ENCODE assay signal across 15 cellular contexts in genomic region chr5:1330847-1331831, GRCh38. TPM values are rescaled to one million over a fixed set of nuclear protein-coding genes. Genes with fewer than 3 reads are reported as not detected.
DNase-seq lines count a peak whose midpoint lies in the region; ATAC-seq and TF ChIP-seq lines count a peak whose summit lies in the region.
"Had no signal": no experiment of that assay in that cellular context is flagged by ENCODE, and none has a peak within 500 bp of the region (broad histone marks: within the 10 kb centered on the region; RNA-seq: fewer than 3 reads in every experiment).

No MANE protein-coding gene starts in this region.

- intact Hi-C loops in MCF 10A (cut with micrococcal nuclease) (loop anchor here (2.0 kb wide), 1 partner anchor 14 kb away; the partner anchor contains the start of gene CLPTM1L), left lung (cut with DNase I) (no loop called here), spleen (cut with DNase I; ENCODE audit: low total_unique reads) (no loop called here)

- H3K27me3 Mint-ChIP-seq in MCF 10A (ENCODE audit: insufficient read depth, unreplicated experiment): no peaks in the 10 kb centered on the region

- peak overlapping the region; percentile 34 for H3K4me3 Mint-ChIP-seq in MCF 10A (ENCODE audit: unreplicated experiment)
- H3K4me3 Mint-ChIP-seq: mesothelial cell of epicardium had no signal

- H3K36me3 ChIP-seq in left lung (peaks cover 0 to 63% of the 10 kb centered on the region in 2 donors), spleen (peaks cover 3 to 89% (median 61%) of the 10 kb centered on the region in 6 donors)

- ATAC-seq in left lung: peak; percentile 15

- H3K9me3 ChIP-seq in left lung (no peaks in the 10 kb centered on the region), spleen (no peaks in the 10 kb centered on the region)
- H3K9me3 ChIP-seq: vagina had no signal

- peaks cover 52% of the 10 kb centered on the region for H3K36me3 Mint-ChIP-seq in MCF 10A (ENCODE audit: insufficient read depth, unreplicated experiment)

- TF ChIP-seq CTCF in MCF 10A (IDR thresholded peaks at IDR 0.05; ENCODE audit: unreplicated experiment) (no peak), left lung (IDR thresholded peaks at IDR 0.05) (no peak), spleen (IDR thresholded peaks at IDR 0.05 in 8 of 11, conservative IDR thresholded peaks at IDR 0.05 in 3 of 11) (no peak)

- CTCF ChIA-PET in MCF 10A (lab: Yijun Ruan, JAX): interaction anchor here (0.7 to 1.5 kb wide), 3 partner anchors 13 to 313 kb away, joined by 3 to 4 read pairs (median 3); no protein-coding TSS in a partner anchor

- peaks cover 14% of the 10 kb centered on the region for H3K9me3 Mint-ChIP-seq in MCF 10A (ENCODE audit: unreplicated experiment)

- H3K4me3 ChIP-seq in left lung (no peak overlapping the region), spleen (no peak overlapping the region)
- H3K4me3 ChIP-seq: MG63, vagina had no signal

- H3K4me1 ChIP-seq in left lung (peaks cover 0 to 3% of the 10 kb centered on the region in 2 donors), spleen (peaks cover 0 to 7% (median 0%) of the 10 kb centered on the region in 6 donors)
- H3K4me1 ChIP-seq: parathyroid adenoma had no signal

- peak overlapping the region; percentile 86 for H3K27ac Mint-ChIP-seq in MCF 10A (ENCODE audit: low read depth, unreplicated experiment)
- H3K27ac Mint-ChIP-seq: mesothelial cell of epicardium had no signal

- POLR2A ChIA-PET in MCF 10A (lab: Yijun Ruan, JAX): interaction anchor here (0.6 to 1.3 kb wide), 3 partner anchors 12 to 14 kb away, joined by 3 to 5 read pairs (median 4); partner anchors contain the start of gene CLPTM1L

- H3K27me3 ChIP-seq in left lung: no peaks in the 10 kb centered on the region
- H3K27me3 ChIP-seq in spleen (replicated peaks in 1 of 7): no peaks in the 10 kb centered on the region
- H3K27me3 ChIP-seq: MG63, vagina had no signal

- DNase-seq in NAMALWA (ENCODE audit: low spot score) (peak; percentile 37), MCF 10A (ENCODE audit: unreplicated experiment) (no peak), left lung (peak in 1 of 2 donors; percentile 68), spleen (peak; percentile 73), HK-2 (ENCODE audit: unreplicated experiment) (no peak), hippocampal formation (lab: John Stamatoyannopoulos, UW) (no peak), NCI-H1694 treated with DMSO at 0.1 percent for 48 hours (lab: John Stamatoyannopoulos, UW) (no peak)
- DNase-seq: cortex of kidney, EL, MG63, WERI-Rb-1 had no signal

- peak overlapping the region in 1 of 2 donors; percentile 13 for H3K27ac ChIP-seq in left lung
- H3K27ac ChIP-seq in spleen: peak overlapping the region in 1 of 8 donors; percentile 24
- H3K27ac ChIP-seq: C4-2B, parathyroid adenoma, vagina, WERI-Rb-1 had no signal

- no peak for TF ChIP-seq POLR2A in spleen (IDR thresholded peaks at IDR 0.05)

- peaks cover 42% of the 10 kb centered on the region for H3K4me1 Mint-ChIP-seq in MCF 10A (ENCODE audit: insufficient read depth, unreplicated experiment)
- H3K4me1 Mint-ChIP-seq: mesothelial cell of epicardium had no signal

- 93 to 97% (median 95%) methylated on average over 27 to 35 of the region's 35 CpGs for WGBS in spleen, 5 donors

- BruUV-seq in MCF 10A (replicated peaks; lab: Mats Ljungman, UMichigan): no TSS peak

RNA-seq across cellular contexts. Expression of gene CLPTM1L, which starts 13.8 kb away (rescaled TPM):
- total RNA-seq in MCF 10A (2022) (116 and 128 TPM in 2 replicates), left lung (100 to 1,000 TPM; 169 to 171 TPM), spleen (100 to 1,000 TPM in 3 of 7 donors, 10 to 100 TPM in 4; 87.2 to 118 (median 99.9) TPM)
- polyA plus RNA-seq in spleen: 10 to 100 TPM; 39.7 to 55.6 (median 45.1) TPM

RNA-seq across cellular contexts. Expression of gene TERT, which starts 36.3 kb away (rescaled TPM):
- total RNA-seq in MCF 10A (2022) (0.16 TPM in 1 of 2 replicates, not detected in the other), left lung (under 1 TPM; 0.09 to 0.13 TPM), spleen (1 to 10 TPM in 2 of 7 donors, under 1 TPM in 3, not detected in 2; 0.16 to 5.3 (median 0.43) TPM)
- polyA plus RNA-seq in spleen: under 1 TPM; 0.09 to 0.53 (median 0.19) TPM
- total RNA-seq: vagina had no signal

Comparison
In these comparisons a context has a peak if more than half of its experiments do, and no peak if none do; other contexts are left out.
1. DNase-seq: peak in NAMALWA (single experiment) and spleen (single experiment); none in MCF 10A (single experiment), HK-2 (single experiment), hippocampal formation (0 of 2) and NCI-H1694 treated with DMSO at 0.1 percent for 48 hours (single experiment).